In genomic region chr5:141547488-141547887, GRCh38 we compare ENCODE assay signal across 18 cellular contexts. TPM values are rescaled to one million over a fixed set of nuclear protein-coding genes. Genes with fewer than 3 reads are reported as not detected.
DNase-seq lines count a peak whose midpoint lies in the region; ATAC-seq and TF ChIP-seq lines count a peak whose summit lies in the region.
"Had no signal": no experiment of that assay in that cellular context is flagged by ENCODE, and none has a peak within 500 bp of the region (broad histone marks: within the 10 kb centered on the region; RNA-seq: fewer than 3 reads in every experiment).

No MANE protein-coding gene starts in this region.

- no peaks in the 10 kb centered on the region for H3K4me1 ChIP-seq in IMR-90 (ENCODE audit: control insufficient read depth, insufficient read depth, low read length)
- no peaks in the 10 kb centered on the region for H3K4me1 ChIP-seq in CD8-positive, alpha-beta T cell (ENCODE audit: insufficient read depth, low read length)

- H2AK9ac ChIP-seq in IMR-90 (replicated peaks; ENCODE audit: low read depth, low read length, poor library complexity), result no peak overlapping the region

- H3K4me3 ChIP-seq in IMR-90 (ENCODE audit: insufficient read depth, low read depth, low read length) (no peak overlapping the region), choroid plexus epithelial cell (ENCODE audit: low read depth, low read length) (no peak overlapping the region)
- no peak overlapping the region for H3K4me3 ChIP-seq in CD8-positive, alpha-beta T cell (ENCODE audit: low read depth, low read length)
- H3K4me3 ChIP-seq: K562, PC-9 had no signal

- no peak overlapping the region for H4K91ac ChIP-seq in IMR-90 (ENCODE audit: insufficient read depth, low read depth, low read length)

- H3K9me3 ChIP-seq in IMR-90 (ENCODE audit: control insufficient read depth, insufficient read depth, low read length), result peaks cover 13% of the 10 kb centered on the region
- H3K9me3 ChIP-seq in CD8-positive, alpha-beta T cell (ENCODE audit: low read length), result no peaks in the 10 kb centered on the region

- H3K9me3 Mint-ChIP-seq in CD8-positive, alpha-beta T cell, result peaks cover 9% of the 10 kb centered on the region
- peaks cover 23% of the 10 kb centered on the region for H3K9me3 Mint-ChIP-seq in osteocyte (ENCODE audit: unreplicated experiment)

- POLR2A ChIA-PET in IMR-90 (lab: Charles Lee; ENCODE audit: unreplicated experiment), result no interaction called here
- POLR2A ChIA-PET in CD8-positive, alpha-beta T cell (lab: Charles Lee), result interaction anchor here (0.7 kb wide), 1 partner anchor 1092 kb away, joined by 4 read pairs; no protein-coding TSS in a partner anchor

- WGBS in IMR-90 (ENCODE audit: extremely low coverage in 2 of 2, insufficient read length in 1 of 2), 2 experiments, result no CpG with 5 or more reads among the region's 1 CpG

- H4K8ac ChIP-seq in IMR-90 (ENCODE audit: low read depth in 2 of 2, low read length in 2 of 2), result no peak overlapping the region

- no peak overlapping the region for H2BK5ac ChIP-seq in IMR-90 (ENCODE audit: low read depth, low read length, poor library complexity, severe bottlenecking)

- no peaks in the 10 kb centered on the region for H3K9me1 ChIP-seq in IMR-90 (ENCODE audit: insufficient read depth, low read length)

- H3K27me3 Mint-ChIP-seq in CD8-positive, alpha-beta T cell (ENCODE audit: low read depth), result no peaks in the 10 kb centered on the region
- H3K27me3 Mint-ChIP-seq in osteocyte (ENCODE audit: unreplicated experiment), result no peaks in the 10 kb centered on the region
- H3K27me3 Mint-ChIP-seq: naive B cell had no signal

- no peak for TF ChIP-seq POLR2A in IMR-90 (IDR thresholded peaks at IDR 0.05; ENCODE audit: low read depth, low read length)

- H2BK20ac ChIP-seq in IMR-90 (ENCODE audit: low read depth, low read length), result no peak overlapping the region

- H2BK120ac ChIP-seq in IMR-90 (ENCODE audit: low read depth, low read length), result no peak overlapping the region

- no peak overlapping the region for H3K4me3 Mint-ChIP-seq in CD8-positive, alpha-beta T cell
- no peak overlapping the region for H3K4me3 Mint-ChIP-seq in osteocyte (ENCODE audit: unreplicated experiment)
- H3K4me3 Mint-ChIP-seq: brain, naive B cell had no signal

- DNase-seq in ELR (ENCODE audit: low read depth) (peak; percentile 24), IMR-90 (peak; percentile 61), choroid plexus epithelial cell (ENCODE audit: low read depth) (peak; percentile 61), iris pigment epithelial cell (ENCODE audit: low read depth) (peak; percentile 53), osteocyte (ENCODE audit: extremely low spot score, unreplicated experiment) (no peak)
- DNase-seq in central memory CD4-positive, alpha-beta T cell, result no peak
- no peak for DNase-seq in CD8-positive, alpha-beta T cell
- DNase-seq: activated gamma-delta T cell; effector CD4-positive, alpha-beta T cell; foreskin melanocyte; naive B cell; NCI-H2081; NCI-H69; PC-9; posterior cingulate gyrus; small intestine had no signal

- H3K4me2 ChIP-seq in IMR-90 (ENCODE audit: low read depth, low read length), result no peak overlapping the region
- H3K4me2 ChIP-seq: PC-9 had no signal

- TF ChIP-seq RAD21 in IMR-90 (IDR thresholded peaks at IDR 0.05; ENCODE audit: low read length), result no peak

- no peak for ATAC-seq in IMR-90 (ENCODE audit: low read depth)
- ATAC-seq in CD8-positive, alpha-beta T cell, result no peak
- ATAC-seq: K562 had no signal

- CTCF ChIA-PET in IMR-90 (lab: Yijun Ruan, JAX), result interaction anchor here (0.9 kb wide), 1 partner anchor 10 kb away, joined by 3 read pairs; no protein-coding TSS in a partner anchor
- CTCF ChIA-PET in CD8-positive, alpha-beta T cell (lab: Charles Lee), result interaction anchor here (0.8 to 1.5 kb wide), 2 partner anchors 10 to 20 kb away, joined by 3 read pairs; no protein-coding TSS in a partner anchor

- no peak overlapping the region for H4K5ac ChIP-seq in IMR-90 (ENCODE audit: low read depth, low read length)

- peaks cover 4% of the 10 kb centered on the region; the same call in 1 of the 2 replicates for H3K36me3 ChIP-seq in IMR-90 (ENCODE audit: control insufficient read depth, insufficient read depth, low read length)
- peaks cover 6% of the 10 kb centered on the region for H3K36me3 ChIP-seq in CD8-positive, alpha-beta T cell (ENCODE audit: insufficient read depth, low read length)

- no peak overlapping the region for H2AK5ac ChIP-seq in IMR-90 (ENCODE audit: low read depth, low read length)

- H2BK15ac ChIP-seq in IMR-90 (ENCODE audit: low read depth, low read length), result no peak overlapping the region

- no peak overlapping the region for H3K4ac ChIP-seq in IMR-90 (ENCODE audit: low read depth, low read length)

- H3K27ac ChIP-seq in IMR-90 (ENCODE audit: insufficient read depth, low read length), result no peak overlapping the region
- no peak overlapping the region for H3K27ac ChIP-seq in CD8-positive, alpha-beta T cell (ENCODE audit: low read depth, low read length)
- H3K27ac ChIP-seq: PC-9 had no signal

- intact Hi-C loops in IMR-90 (cut with micrococcal nuclease), result no loop called here
- intact Hi-C loops in CD8-positive, alpha-beta T cell (cut with DNase I, micrococcal nuclease), result no loop called here

- H3K18ac ChIP-seq in IMR-90 (ENCODE audit: low read depth, low read length), result no peak overlapping the region

- no peak overlapping the region for H2AFZ ChIP-seq in IMR-90 (replicated peaks; ENCODE audit: low read length, poor library complexity)
- H2AFZ ChIP-seq: PC-9 had no signal

- in situ Hi-C loops in IMR-90 (cut with MboI; ENCODE audit: low sequenced_read_pairs), result no loop called here

- no peak overlapping the region for H3K14ac ChIP-seq in IMR-90 (replicated peaks; ENCODE audit: low read depth, low read length)

- dilution Hi-C loops in IMR-90 (cut with HindIII; ENCODE audit: low sequenced_read_pairs, unreplicated experiment), result no loop called here

- H3K27me3 ChIP-seq in IMR-90 (ENCODE audit: control insufficient read depth, insufficient read depth, low read length), result no peaks in the 10 kb centered on the region
- no peaks in the 10 kb centered on the region for H3K27me3 ChIP-seq in CD8-positive, alpha-beta T cell (ENCODE audit: insufficient read depth, low read length)

- no peak for TF ChIP-seq CTCF in IMR-90 (conservative IDR thresholded peaks at IDR 0.05; ENCODE audit: low read depth, low read length)
- no peak for TF ChIP-seq CTCF in choroid plexus epithelial cell (conservative IDR thresholded peaks at IDR 0.05; ENCODE audit: low read depth, low read length)
- TF ChIP-seq CTCF in CD8-positive, alpha-beta T cell (IDR thresholded peaks at IDR 0.05), result no peak
- TF ChIP-seq CTCF in osteocyte (IDR thresholded peaks at IDR 0.05), result no peak

- H3K4me1 Mint-ChIP-seq in CD8-positive, alpha-beta T cell (ENCODE audit: low read depth), result peaks cover 42% of the 10 kb centered on the region
- H3K4me1 Mint-ChIP-seq in osteocyte (ENCODE audit: unreplicated experiment), result no peaks in the 10 kb centered on the region
- H3K4me1 Mint-ChIP-seq: brain had no signal

- no peak overlapping the region for H3K27ac Mint-ChIP-seq in CD8-positive, alpha-beta T cell
- no peak overlapping the region for H3K27ac Mint-ChIP-seq in osteocyte (ENCODE audit: unreplicated experiment)
- H3K27ac Mint-ChIP-seq: brain had no signal

- H3K23ac ChIP-seq in IMR-90 (ENCODE audit: low read depth, low read length), result no peak overlapping the region

- H3K79me1 ChIP-seq in IMR-90 (ENCODE audit: low read depth in 1 of 2, low read length in 2 of 2), result peaks cover 0 to 19% of the 10 kb centered on the region in 2 experiments; a peak in 3 of 4 replicates

- no peak overlapping the region for H3K56ac ChIP-seq in IMR-90 (ENCODE audit: extremely low read depth, insufficient read depth, low read length)

- peaks cover 84% of the 10 kb centered on the region for H3K36me3 Mint-ChIP-seq in CD8-positive, alpha-beta T cell
- H3K36me3 Mint-ChIP-seq in osteocyte (ENCODE audit: unreplicated experiment), result peaks cover 37% of the 10 kb centered on the region

- no peak overlapping the region for H3K9ac ChIP-seq in IMR-90 (ENCODE audit: low read depth, low read length)

- no peaks in the 10 kb centered on the region for H4K20me1 ChIP-seq in IMR-90 (ENCODE audit: insufficient read depth, low read length)

- no TSS peak for BruUV-seq in IMR-90 (replicated peaks; lab: Mats Ljungman, UMichigan)

TF ChIP-seq in IMR-90, 13 proteins besides CTCF, POLR2A, EP300 and RAD21 (continues in another document):
- TF ChIP-seq RFX5 (IDR thresholded peaks at IDR 0.05; ENCODE audit: low read depth, low read length) (no peak), FOS (IDR thresholded peaks at IDR 0.05; ENCODE audit: low read depth, low read length) (no peak), RCOR1 (IDR thresholded peaks at IDR 0.05; ENCODE audit: insufficient replicate concordance, low read length) (no peak), ELK1 (IDR thresholded peaks at IDR 0.05; ENCODE audit: borderline replicate concordance, low read depth, low read length) (no peak), NFE2L2 (IDR thresholded peaks at IDR 0.05; ENCODE audit: low read depth, low read length) (no peak), MXI1 (IDR thresholded peaks at IDR 0.05; ENCODE audit: borderline replicate concordance, low read depth, low read length) (no peak), MAFK (IDR thresholded peaks at IDR 0.05; ENCODE audit: low read depth, low read length) (no peak), USF2 (IDR thresholded peaks at IDR 0.05; ENCODE audit: low read depth, low read length) (no peak), CEBPB (IDR thresholded peaks at IDR 0.05; ENCODE audit: low read depth, low read length) (no peak), SMC3 (IDR thresholded peaks at IDR 0.05; ENCODE audit: low read depth, low read length) (no peak)

RNA-seq across cellular contexts. Expression of gene PCDHGC5, which starts 58.6 kb away (rescaled TPM):
- total RNA-seq in IMR-90 (2012; rRNA removed), result 2.5 and 2.9 TPM in 2 replicates
- 3.8 TPM in 2 replicates for polyA plus RNA-seq in IMR-90 (2012; rRNA removed)
- 2.5 and 3.2 TPM in 2 replicates for polyA plus RNA-seq in IMR-90 (2012; cell fraction: cytosol; rRNA removed)
- polyA plus RNA-seq in IMR-90 (2012; cell fraction: nucleus; rRNA removed; ENCODE audit: low replicate concordance), result 11.1 and 15.3 TPM in 2 replicates
- not detected for total RNA-seq in CD8-positive, alpha-beta T cell
- total RNA-seq in osteocyte, result 1.4 and 1.9 TPM in 2 replicates
- total RNA-seq: K562, PC-9 had no signal
- polyA plus RNA-seq: K562 had no signal

Comparison
In these comparisons a context has a peak if more than half of its experiments do, and no peak if none do; other contexts are left out.
1. DNase-seq: peak in ELR (single experiment), IMR-90 (single experiment), choroid plexus epithelial cell (single experiment) and iris pigment epithelial cell (single experiment); none in central memory CD4-positive, alpha-beta T cell (single experiment), CD8-positive, alpha-beta T cell (0 of 7) and osteocyte (single experiment).